Comparison of ENCODE assay signal across 8 cellular contexts in the genomic region with DNA sequence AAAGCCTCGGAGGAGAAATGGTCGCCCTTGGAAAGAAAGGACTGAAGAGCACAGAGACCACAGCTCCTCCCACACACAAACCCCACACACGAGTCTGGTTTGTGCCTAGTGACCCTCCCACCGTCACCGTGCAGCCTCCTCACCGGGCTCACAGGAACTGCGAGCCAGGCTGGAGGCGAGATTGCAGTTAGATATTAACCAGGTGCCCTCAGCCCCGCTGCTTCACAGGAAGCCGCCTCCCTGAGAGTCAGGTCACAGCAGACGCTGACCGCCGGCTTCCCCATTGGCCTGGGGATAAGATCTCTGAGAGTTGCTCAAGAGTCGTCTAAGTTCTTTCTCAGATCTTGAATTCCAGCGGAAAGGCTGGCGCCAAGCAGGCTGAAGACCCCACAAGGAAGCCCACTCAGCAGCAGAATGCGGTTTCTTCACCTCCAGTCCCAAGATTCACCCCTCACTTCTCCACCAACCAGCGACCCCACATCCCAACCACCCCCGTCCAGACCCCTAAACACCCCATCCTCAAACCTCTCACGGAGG. TPM values are rescaled to one million over a fixed set of nuclear protein-coding genes. Genes with fewer than 3 reads are reported as not detected.
A peak's percentile ranks its signal among the peaks of the same experiment; 100 is the strongest.
DNase-seq lines count a peak whose midpoint lies in the region; ATAC-seq, FAIRE-seq and TF ChIP-seq lines count a peak whose summit lies in the region.

No MANE protein-coding gene starts in this region.

- ATAC-seq in GM19043 (IDR thresholded peaks at IDR 0.05; ENCODE audit: low read depth, unreplicated experiment) = peak; percentile 60
- ATAC-seq in psoas muscle = peak; percentile 59 to 76 (median 69)
- ATAC-seq in GM19328 (IDR thresholded peaks at IDR 0.05; ENCODE audit: unreplicated experiment) = no peak

- H3K4me3 Mint-ChIP-seq in astrocyte (ENCODE audit: unreplicated experiment) = no peak overlapping the region

- peak overlapping the region; percentile 94 for H3K4me3 ChIP-seq in astrocyte (ENCODE audit: insufficient read depth, low read depth, low read length)
- peak overlapping the region; percentile 100 for H3K4me3 ChIP-seq in psoas muscle

- H4K20me1 ChIP-seq in astrocyte (ENCODE audit: insufficient read depth, low read length) = peaks cover 6% of the 10 kb centered on the region

- no peaks in the 10 kb centered on the region for H3K4me1 Mint-ChIP-seq in astrocyte (ENCODE audit: low read depth, unreplicated experiment)

- WGBS in psoas muscle, 3 donors = 0 to 1% (median 1%) methylated on average over 20 of the region's 20 CpGs

- H3K4me1 ChIP-seq in astrocyte (ENCODE audit: insufficient read depth, low read length) (peaks cover 12% of the 10 kb centered on the region), psoas muscle (peaks cover 23% of the 10 kb centered on the region)

- no peaks in the 10 kb centered on the region for H3K36me3 ChIP-seq in astrocyte (ENCODE audit: insufficient read depth, low read length)
- no peaks in the 10 kb centered on the region for H3K36me3 ChIP-seq in psoas muscle (ENCODE audit: insufficient read depth in 1 of 2, low read depth in 1 of 2)

- DNase-seq in HPDE6-E6E7 (ENCODE audit: extremely low spot score) (peak; percentile 64), SW 1271 (lab: John Stamatoyannopoulos, UW) (peak; percentile 45 to 65), astrocyte (ENCODE audit: low read depth) (peak; percentile 48), hepatic stellate cell (ENCODE audit: low spot score) (peak; percentile 64), psoas muscle (peak; percentile 66 to 77)

- H3K9me3 Mint-ChIP-seq in astrocyte (ENCODE audit: unreplicated experiment) = peaks cover 22% of the 10 kb centered on the region

- peaks cover 44% of the 10 kb centered on the region for H3K79me2 ChIP-seq in astrocyte (ENCODE audit: insufficient read depth, low read length)

- H3K27me3 Mint-ChIP-seq in astrocyte (ENCODE audit: low read depth, unreplicated experiment) = no peaks in the 10 kb centered on the region

- no peaks in the 10 kb centered on the region for H3K9me3 ChIP-seq in astrocyte (ENCODE audit: insufficient read depth, low read depth, low read length)
- H3K9me3 ChIP-seq in psoas muscle = no peaks in the 10 kb centered on the region

- no peak for TF ChIP-seq CTCF in C4-2B (conservative IDR thresholded peaks at IDR 0.05)
- no peak for TF ChIP-seq CTCF in astrocyte (IDR thresholded peaks at IDR 0.05; ENCODE audit: insufficient read depth, low read depth, low read length)
- TF ChIP-seq CTCF in psoas muscle (IDR thresholded peaks at IDR 0.05) = no peak

- no peak overlapping the region for H3K27ac Mint-ChIP-seq in astrocyte (ENCODE audit: unreplicated experiment)

- intact Hi-C loops in psoas muscle (cut with DNase I) = loop anchor here (2.0 to 10.0 kb wide), 3 partner anchors 37 to 329 kb away; partner anchors contain the start of genes ZNF563 (in 1 of the 2) and ZNF763 (in 1 of the 2)

- H3K9ac ChIP-seq in astrocyte (ENCODE audit: low read length) = peak overlapping the region; percentile 92

- FAIRE-seq in astrocyte (lab: Jason Lieb, UNC) = no peak

- no peaks in the 10 kb centered on the region for H3K36me3 Mint-ChIP-seq in astrocyte (ENCODE audit: low read depth, unreplicated experiment)

- H3K27me3 ChIP-seq in astrocyte (ENCODE audit: insufficient read depth, low read length) (no peaks in the 10 kb centered on the region), psoas muscle (ENCODE audit: insufficient read depth in 3 of 3, low read length in 2 of 3) (no peaks in the 10 kb centered on the region)

- H3K4me2 ChIP-seq in astrocyte (ENCODE audit: low read length) = peak overlapping the region; percentile 99

- H2AFZ ChIP-seq in astrocyte (ENCODE audit: low read depth, low read length) = peak overlapping the region; percentile 99

- peak overlapping the region; percentile 97 for H3K27ac ChIP-seq in C4-2B
- peak overlapping the region; percentile 81 for H3K27ac ChIP-seq in astrocyte (ENCODE audit: low read depth, low read length)
- peak overlapping the region; percentile 98 for H3K27ac ChIP-seq in psoas muscle

RNA-seq across cellular contexts. Expression of gene ZNF44, which starts 0.8 kb away (rescaled TPM):
- total RNA-seq in astrocyte (0.09 TPM in 1 of 2 replicates, not detected in the other), psoas muscle (1 to 10 TPM; 2.9 to 8.3 (median 6.0) TPM)
- 1 to 10 TPM; 2.6 to 8.5 (median 5.5) TPM for polyA plus RNA-seq in psoas muscle

RNA-seq across cellular contexts. Expression of gene ZNF563, which starts 39.6 kb away (rescaled TPM):
- not detected in 2 replicates for total RNA-seq in astrocyte
- total RNA-seq in psoas muscle = 1 to 10 TPM in 3 of 4 donors, under 1 TPM in 1; 0.84 to 2.5 (median 1.7) TPM
- 1 to 10 TPM in 2 of 3 donors, under 1 TPM in 1; 0.90 to 7.6 (median 1.2) TPM for polyA plus RNA-seq in psoas muscle
